In the genomic region with DNA sequence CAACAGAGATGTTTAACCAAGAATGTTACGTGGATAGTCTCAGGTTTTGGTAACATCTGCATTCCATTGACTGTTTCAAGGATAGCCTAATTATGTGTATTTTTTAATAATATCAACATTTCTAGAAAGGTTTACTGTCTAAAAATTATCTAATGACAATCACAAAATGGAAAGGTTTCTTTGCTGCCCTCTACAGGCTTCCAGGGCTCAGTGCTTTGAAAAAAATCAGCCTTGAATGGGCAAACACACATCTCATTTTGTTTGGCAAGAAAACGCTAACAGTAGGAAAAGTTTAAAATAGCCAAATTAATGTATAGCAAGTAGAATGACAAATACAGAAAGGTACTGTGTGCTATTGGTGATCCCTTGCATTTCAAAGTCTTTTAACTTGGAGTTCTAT, we compare ENCODE assay signal across 9 cellular contexts.
DNase-seq lines count a peak whose midpoint lies in the region; ATAC-seq, FAIRE-seq and TF ChIP-seq lines count a peak whose summit lies in the region.
"Had no signal": no experiment of that assay in that cellular context is flagged by ENCODE, and none has a peak within 500 bp of the region (broad histone marks: within the 10 kb centered on the region; RNA-seq: fewer than 3 reads in every experiment).

No MANE protein-coding gene starts in this region.

- H4K20me1 ChIP-seq in GM23338 (replicated peaks; ENCODE audit: insufficient read depth), result no peaks in the 10 kb centered on the region

- H3K27ac ChIP-seq in GM23338 (ENCODE audit: low read depth), result no peak overlapping the region
- no peak overlapping the region for H3K27ac ChIP-seq in WERI-Rb-1
- H3K27ac ChIP-seq in kidney (ENCODE audit: low read depth in 2 of 2, low read length in 2 of 2), result no peak overlapping the region
- H3K27ac ChIP-seq in Peyer's patch, result no peak overlapping the region
- no peak overlapping the region for H3K27ac ChIP-seq in substantia nigra (ENCODE audit: low read depth, low read length, poor library complexity, severe bottlenecking)

- no peaks in the 10 kb centered on the region; the same call in 2 of the 3 replicates for H3K36me3 Mint-ChIP-seq in GM23338 (ENCODE audit: low read depth)

- peak; percentile 63 for TF ChIP-seq CTCF in BE2C (IDR thresholded peaks at IDR 0.05; ENCODE audit: low read depth, low read length)
- TF ChIP-seq CTCF in GM23338 (conservative IDR thresholded peaks at IDR 0.05; ENCODE audit: low read depth in 2 of 2), result peak; percentile 48 to 64
- peak; percentile 51 for TF ChIP-seq CTCF in WERI-Rb-1 (IDR thresholded peaks at IDR 0.05; ENCODE audit: low read depth, low read length)
- peak; percentile 39 for TF ChIP-seq CTCF in kidney (IDR thresholded peaks at IDR 0.05; ENCODE audit: borderline replicate concordance, extremely low read depth, insufficient read depth)
- peak in 3 of 6 experiments; percentile 21 to 40 (median 29) for TF ChIP-seq CTCF in Peyer's patch (IDR thresholded peaks at IDR 0.05)

- no peaks in the 10 kb centered on the region for H3K9me3 Mint-ChIP-seq in GM23338

- ATAC-seq in GM23338, result no peak

- H3K9ac ChIP-seq in kidney (ENCODE audit: low read length in 2 of 2), result no peak overlapping the region

- intact Hi-C loops in kidney (cut with DNase I), result no loop called here

- H3K4me1 Mint-ChIP-seq in GM23338, result peaks cover 9% of the 10 kb centered on the region

- DNase-seq in BE2C (no peak), GM23338 (ENCODE audit: low spot score) (peak; percentile 15), WERI-Rb-1 (no peak), kidney (no peak), Ammon's horn (ENCODE audit: low spot score) (no peak), Peyer's patch (no peak), substantia nigra (lab: John Stamatoyannopoulos, UW) (no peak)
- DNase-seq in activated naive CD4-positive, alpha-beta T cell (lab: John Stamatoyannopoulos, UW), result no peak
- DNase-seq: stimulated activated CD4-positive, alpha-beta T cell treated with anti-CD3 and anti-CD28 coated beads, Interleukin-2, amount 100 ng/mL, for 24 hours had no signal

- no peaks in the 10 kb centered on the region for H3K36me3 ChIP-seq in BE2C
- H3K36me3 ChIP-seq in GM23338 (ENCODE audit: insufficient read depth), result no peaks in the 10 kb centered on the region
- no peaks in the 10 kb centered on the region for H3K36me3 ChIP-seq in WERI-Rb-1
- no peaks in the 10 kb centered on the region for H3K36me3 ChIP-seq in kidney (ENCODE audit: control insufficient read depth in 1 of 2, insufficient read depth in 2 of 2, low read length in 2 of 2)
- no peaks in the 10 kb centered on the region for H3K36me3 ChIP-seq in Peyer's patch

- no peak for TF ChIP-seq POLR2A in Peyer's patch (IDR thresholded peaks at IDR 0.05)

- no peak overlapping the region for H2AFZ ChIP-seq in GM23338

- H3K27me3 ChIP-seq in BE2C, result no peaks in the 10 kb centered on the region
- no peaks in the 10 kb centered on the region for H3K27me3 ChIP-seq in GM23338 (ENCODE audit: insufficient read depth)
- peaks cover 34% of the 10 kb centered on the region for H3K27me3 ChIP-seq in WERI-Rb-1 (ENCODE audit: insufficient read depth, low read depth, severe bottlenecking)
- no peaks in the 10 kb centered on the region for H3K27me3 ChIP-seq in Peyer's patch

- no peaks in the 10 kb centered on the region for H3K27me3 Mint-ChIP-seq in GM23338 (ENCODE audit: insufficient read depth, low read depth, poor library complexity)

- H3K79me2 ChIP-seq in GM23338 (replicated peaks; ENCODE audit: insufficient read depth), result no peaks in the 10 kb centered on the region

- H3K4me1 ChIP-seq in BE2C (no peaks in the 10 kb centered on the region), GM23338 (ENCODE audit: insufficient read depth) (no peaks in the 10 kb centered on the region), kidney (ENCODE audit: control insufficient read depth in 1 of 2, insufficient read depth in 1 of 2, low read depth in 1 of 2, low read length in 2 of 2) (no peaks in the 10 kb centered on the region), Peyer's patch (no peaks in the 10 kb centered on the region)

- H3F3A ChIP-seq in GM23338 (replicated peaks; ENCODE audit: low read depth), result no peaks in the 10 kb centered on the region

- no peaks in the 10 kb centered on the region for H3K9me2 ChIP-seq in GM23338 (ENCODE audit: insufficient read depth)

- H3K4me3 Mint-ChIP-seq in GM23338, result no peak overlapping the region

- no peaks in the 10 kb centered on the region for H3K9me3 ChIP-seq in BE2C
- H3K9me3 ChIP-seq in WERI-Rb-1 (ENCODE audit: severe bottlenecking), result no peaks in the 10 kb centered on the region
- H3K9me3 ChIP-seq in kidney (ENCODE audit: control insufficient read depth in 1 of 2, low read length in 2 of 2), result no peaks in the 10 kb centered on the region
- H3K9me3 ChIP-seq in Peyer's patch, result no peaks in the 10 kb centered on the region

- FAIRE-seq in kidney (lab: Jason Lieb, UNC), result peak; percentile 97

- no peak overlapping the region for H3K4me2 ChIP-seq in GM23338

- H3K4me3 ChIP-seq in BE2C (ENCODE audit: low read depth, low read length) (no peak overlapping the region), GM23338 (no peak overlapping the region), WERI-Rb-1 (ENCODE audit: low read depth, low read length) (no peak overlapping the region), kidney (ENCODE audit: low read length in 2 of 2) (no peak overlapping the region), Peyer's patch (no peak overlapping the region)

- no peak overlapping the region for H3K27ac Mint-ChIP-seq in GM23338

TF ChIP-seq in GM23338, 12 proteins besides CTCF, POLR2A, EP300 and RAD21:
- TF ChIP-seq ZNF331 (CRISPR knock-in tag; IDR thresholded peaks at IDR 0.05; ENCODE audit: low read depth), result no peak
TF ChIP-seq in GM23338: peak in this region for 0.
